ENCODE assay signal across 8 cellular contexts in genomic region chr17:40063034-40063765, GRCh38. TPM values are rescaled to one million over a fixed set of nuclear protein-coding genes. Genes with fewer than 3 reads are reported as not detected.
A peak's percentile ranks its signal among the peaks of the same experiment; 100 is the strongest.
DNase-seq lines count a peak whose midpoint lies in the region; ATAC-seq and TF ChIP-seq lines count a peak whose summit lies in the region.

No MANE protein-coding gene starts in this region.

- peak; percentile 84 for DNase-seq in NCI-H82 (lab: John Stamatoyannopoulos, UW)
- DNase-seq in NCI-H82 treated with DMSO at 0.1 percent for 48 hours (lab: John Stamatoyannopoulos, UW; ENCODE audit: unreplicated experiment): no peak
- peak; percentile 82 for DNase-seq in SK-N-SH
- peak; percentile 76 for DNase-seq in coronary artery (ENCODE audit: low spot score)
- DNase-seq in lung (ENCODE audit: low spot score): peak; percentile 62
- no peak for DNase-seq in activated gamma-delta T cell treated with Interleukin-2 at 50 U/mL for 16 hours

- H4K20me1 ChIP-seq in SK-N-SH (ENCODE audit: insufficient read depth): no peaks in the 10 kb centered on the region

- H3K9me3 ChIP-seq in SK-N-SH (no peaks in the 10 kb centered on the region), lung (ENCODE audit: control insufficient read depth in 2 of 2, insufficient read depth in 1 of 2, low read length in 1 of 2) (no peaks in the 10 kb centered on the region), thymus (ENCODE audit: control insufficient read depth) (no peaks in the 10 kb centered on the region)

- H3K27me3 ChIP-seq in SK-N-SH (ENCODE audit: insufficient read depth) (no peaks in the 10 kb centered on the region), lung (ENCODE audit: control insufficient read depth, insufficient read depth) (no peaks in the 10 kb centered on the region), thymus (ENCODE audit: control insufficient read depth, insufficient read depth) (no peaks in the 10 kb centered on the region)

- POLR2A ChIA-PET in SK-N-SH (lab: Yijun Ruan, JAX): interaction anchor here (1.4 to 2.0 kb wide), 3 partner anchors 9 to 49 kb away, joined by 4 to 9 read pairs (median 5); partner anchors contain the start of gene MED24

- H3K36me3 ChIP-seq in SK-N-SH (replicated peaks in 1 of 2; ENCODE audit: control insufficient read depth in 1 of 2, insufficient read depth in 2 of 2, low read length in 1 of 2) (no peaks in the 10 kb centered on the region), lung (ENCODE audit: control insufficient read depth in 2 of 2, insufficient read depth in 2 of 2, low read length in 2 of 2) (no peaks in the 10 kb centered on the region), thymus (ENCODE audit: control insufficient read depth, insufficient read depth) (no peaks in the 10 kb centered on the region)

- TF ChIP-seq CTCF in SK-N-SH (IDR thresholded peaks at IDR 0.05): no peak
- no peak for TF ChIP-seq CTCF in coronary artery (IDR thresholded peaks at IDR 0.05)
- TF ChIP-seq CTCF in lung (IDR thresholded peaks at IDR 0.05; ENCODE audit: control extremely low read depth, extremely low read depth): no peak

- peaks cover 3% of the 10 kb centered on the region for H3F3A ChIP-seq in SK-N-SH (replicated peaks; ENCODE audit: insufficient read depth)

- H3K4me3 ChIP-seq in SK-N-SH (ENCODE audit: low read depth in 2 of 2, low read length in 1 of 2) (peak overlapping the region; percentile 77 to 94), coronary artery (peak overlapping the region; percentile 89), lung (peak overlapping the region; percentile 86), thymus (ENCODE audit: low read length) (peak overlapping the region; percentile 94)

- peak overlapping the region; percentile 95 for H3K4me2 ChIP-seq in SK-N-SH

- peaks cover 18 to 35% of the 10 kb centered on the region in 2 experiments for H3K4me1 ChIP-seq in SK-N-SH (ENCODE audit: control insufficient read depth in 1 of 2, insufficient read depth in 2 of 2, low read depth in 1 of 2, low read length in 1 of 2)
- peaks cover 14 to 20% of the 10 kb centered on the region in 2 donors for H3K4me1 ChIP-seq in lung (ENCODE audit: control insufficient read depth in 2 of 2, insufficient read depth in 2 of 2, low read length in 2 of 2)
- peaks cover 15% of the 10 kb centered on the region for H3K4me1 ChIP-seq in thymus (ENCODE audit: control insufficient read depth, insufficient read depth, low read length)

- 0% methylated on average over 7 of the region's 59 CpGs for WGBS in SK-N-SH (ENCODE audit: low lambda C conversion rate)
- WGBS in lung, 2 donors: 0 to 1% methylated on average over 45 to 59 of the region's 59 CpGs
- WGBS in thymus: under 1% methylated on average over 59 of the region's 59 CpGs

- no peak for TF ChIP-seq EP300 in SK-N-SH (IDR thresholded peaks at IDR 0.05; ENCODE audit: borderline replicate concordance in 1 of 2, low read depth in 1 of 2, low read length in 1 of 2)

- H2AFZ ChIP-seq in SK-N-SH (ENCODE audit: low read depth): peak overlapping the region; percentile 76; the same call in 1 of the 2 replicates

- peak overlapping the region; percentile 90 for H3K9ac ChIP-seq in SK-N-SH

- peak; percentile 45 for ATAC-seq in HG03175 (IDR thresholded peaks at IDR 0.05; ENCODE audit: unreplicated experiment)
- ATAC-seq in lung (ENCODE audit: insufficient read depth, low FRiP score): peak; percentile 45

- H3K27ac ChIP-seq in SK-N-SH (ENCODE audit: low read depth in 2 of 2, low read length in 1 of 2) (peak overlapping the region in 1 of 2 experiments; percentile 81; a peak in 2 of 4 replicates), coronary artery (peak overlapping the region; percentile 93 to 98), lung (ENCODE audit: low read depth in 1 of 2, low read length in 1 of 2) (peak overlapping the region; percentile 94 to 97), thymus (ENCODE audit: low read depth) (peak overlapping the region; percentile 75)

- TF ChIP-seq RAD21 in SK-N-SH (IDR thresholded peaks at IDR 0.05; ENCODE audit: low read length): no peak

- CTCF ChIA-PET in SK-N-SH (lab: Yijun Ruan, JAX): interaction anchor here (0.7 to 12.8 kb wide), 16 partner anchors 9 to 115 kb away, joined by 3 to 160 read pairs (median 6); partner anchors contain the start of genes MED24 and NR1D1

- no peaks in the 10 kb centered on the region for H3K9me2 ChIP-seq in SK-N-SH

- peaks cover 32% of the 10 kb centered on the region; the same call in 1 of the 2 replicates for H3K79me2 ChIP-seq in SK-N-SH (ENCODE audit: insufficient read depth)

TF ChIP-seq in SK-N-SH, 30 proteins besides CTCF, POLR2A, EP300 and RAD21 (continues in another document):
- TF ChIP-seq RXRA (IDR thresholded peaks at IDR 0.05; ENCODE audit: borderline replicate concordance, low read depth): no peak
- TF ChIP-seq POLR2AphosphoS5 (IDR thresholded peaks at IDR 0.05; ENCODE audit: low read depth, low read length): no peak
- no peak for TF ChIP-seq USF2 (IDR thresholded peaks at IDR 0.05; ENCODE audit: borderline replicate concordance, low read depth, low read length)
- TF ChIP-seq MAX (IDR thresholded peaks at IDR 0.05; ENCODE audit: low read depth): no peak
- TF ChIP-seq SIN3A (IDR thresholded peaks at IDR 0.05; ENCODE audit: borderline replicate concordance, low read depth, low read length): no peak
- TF ChIP-seq NFIC (IDR thresholded peaks at IDR 0.05; ENCODE audit: borderline replicate concordance): no peak
- no peak for TF ChIP-seq USF1 (IDR thresholded peaks at IDR 0.05; ENCODE audit: borderline replicate concordance, low read depth)
- TF ChIP-seq SMC3 (IDR thresholded peaks at IDR 0.05; ENCODE audit: low read depth, low read length): no peak
- no peak for TF ChIP-seq FOXM1 (IDR thresholded peaks at IDR 0.05; ENCODE audit: low read depth)
- no peak for TF ChIP-seq GABPA (IDR thresholded peaks at IDR 0.05; ENCODE audit: low read depth)
- TF ChIP-seq FOSL2 (IDR thresholded peaks at IDR 0.05; ENCODE audit: borderline replicate concordance, low read depth): no peak
- no peak for TF ChIP-seq IRF3 (IDR thresholded peaks at IDR 0.05; ENCODE audit: low read depth, low read length)
- TF ChIP-seq YY1 (IDR thresholded peaks at IDR 0.05; ENCODE audit: low read depth): no peak
- TF ChIP-seq EZH2phosphoT487 (IDR thresholded peaks at IDR 0.05; ENCODE audit: borderline replicate concordance, low read depth): no peak
- TF ChIP-seq TAF1 (IDR thresholded peaks at IDR 0.05; ENCODE audit: borderline replicate concordance, low read depth, low read length): no peak
- no peak for TF ChIP-seq TCF12 (IDR thresholded peaks at IDR 0.05)

RNA-seq across cellular contexts. Expression of gene THRA, which starts 0.4 kb away (rescaled TPM):
- polyA plus RNA-seq in SK-N-SH (2012; rRNA removed): 20.1 and 23.1 TPM in 2 replicates
- 13.0 and 18.1 TPM in 2 replicates for polyA plus RNA-seq in SK-N-SH (2012; cell fraction: cytosol; rRNA removed)
- polyA plus RNA-seq in SK-N-SH (2012; cell fraction: nucleus; rRNA removed): 13.7 and 14.4 TPM in 2 replicates
- total RNA-seq in lung: 10 to 100 TPM; 41.3 to 55.9 TPM
- 10 to 100 TPM; 28.5 to 33.6 TPM for polyA plus RNA-seq in lung
- 14.3 TPM for polyA plus RNA-seq in thymus

RNA-seq across cellular contexts. Expression of gene MED24, which starts 9.0 kb away (rescaled TPM):
- polyA plus RNA-seq in SK-N-SH (2012; rRNA removed): 62.8 and 64.5 TPM in 2 replicates
- 32.9 and 39.9 TPM in 2 replicates for polyA plus RNA-seq in SK-N-SH (2012; cell fraction: cytosol; rRNA removed)
- 178 and 231 TPM in 2 replicates for polyA plus RNA-seq in SK-N-SH (2012; cell fraction: nucleus; rRNA removed)
- total RNA-seq in lung: 10 to 100 TPM; 69.9 to 82.3 TPM
- polyA plus RNA-seq in lung: 100 to 1,000 TPM in 1 of 2 donors, 10 to 100 TPM in 1; 48.2 to 149 TPM
- 49.5 TPM for polyA plus RNA-seq in thymus

RNA-seq across cellular contexts. Expression of gene NR1D1, which starts 37.2 kb away (rescaled TPM):
- polyA plus RNA-seq in SK-N-SH (2012; rRNA removed) (2.1 and 6.5 TPM in 2 replicates), lung (10 to 100 TPM in 1 of 2 donors, 1 to 10 TPM in 1; 8.7 to 19.6 TPM), thymus (3.2 TPM)
- polyA plus RNA-seq in SK-N-SH (2012; cell fraction: cytosol; rRNA removed): 3.9 and 6.0 TPM in 2 replicates
- polyA plus RNA-seq in SK-N-SH (2012; cell fraction: nucleus; rRNA removed): 16.9 and 17.9 TPM in 2 replicates
- 10 to 100 TPM in 1 of 2 donors, 1 to 10 TPM in 1; 3.2 to 19.4 TPM for total RNA-seq in lung

RNA-seq across cellular contexts. Expression of gene CSF3, which starts 48.0 kb away (rescaled TPM):
- polyA plus RNA-seq in SK-N-SH (2012; rRNA removed) (not detected in 2 replicates), lung (100 to 1,000 TPM in 1 of 2 donors, 1 to 10 TPM in 1; 7.8 to 317 TPM), thymus (1.3 TPM)
- 0.03 TPM in 1 of 2 replicates, not detected in the other for polyA plus RNA-seq in SK-N-SH (2012; cell fraction: cytosol; rRNA removed)
- not detected in 2 replicates for polyA plus RNA-seq in SK-N-SH (2012; cell fraction: nucleus; rRNA removed)
- total RNA-seq in lung: 1 to 10 TPM; 1.7 to 2.9 TPM

RNA-seq across cellular contexts. Expression of gene MSL1, which starts 58.6 kb away (rescaled TPM):
- 30.2 and 39.8 TPM in 2 replicates for polyA plus RNA-seq in SK-N-SH (2012; rRNA removed)
- 32.5 and 37.5 TPM in 2 replicates for polyA plus RNA-seq in SK-N-SH (2012; cell fraction: cytosol; rRNA removed)
- polyA plus RNA-seq in SK-N-SH (2012; cell fraction: nucleus; rRNA removed): 55.2 and 97.3 TPM in 2 replicates
- 100 to 1,000 TPM in 1 of 2 donors, 10 to 100 TPM in 1; 84.8 to 111 TPM for total RNA-seq in lung
- 10 to 100 TPM; 73.2 to 84.6 TPM for polyA plus RNA-seq in lung
- polyA plus RNA-seq in thymus: 126 TPM

Comparison
In these comparisons a context has a peak if more than half of its experiments do, and no peak if none do; other contexts are left out.
1. DNase-seq: peak in NCI-H82 (single experiment), SK-N-SH (single experiment), coronary artery (single experiment) and lung (single experiment); none in NCI-H82 treated with DMSO at 0.1 percent for 48 hours (single experiment) and activated gamma-delta T cell treated with Interleukin-2 at 50 U/mL for 16 hours (single experiment).
2. Peak in every context shown above with its lines, with median percentiles within 50 percentile points of each other: H3K4me3 ChIP-seq.